ENCODE assay signal across 16 cellular contexts in the genomic region with DNA sequence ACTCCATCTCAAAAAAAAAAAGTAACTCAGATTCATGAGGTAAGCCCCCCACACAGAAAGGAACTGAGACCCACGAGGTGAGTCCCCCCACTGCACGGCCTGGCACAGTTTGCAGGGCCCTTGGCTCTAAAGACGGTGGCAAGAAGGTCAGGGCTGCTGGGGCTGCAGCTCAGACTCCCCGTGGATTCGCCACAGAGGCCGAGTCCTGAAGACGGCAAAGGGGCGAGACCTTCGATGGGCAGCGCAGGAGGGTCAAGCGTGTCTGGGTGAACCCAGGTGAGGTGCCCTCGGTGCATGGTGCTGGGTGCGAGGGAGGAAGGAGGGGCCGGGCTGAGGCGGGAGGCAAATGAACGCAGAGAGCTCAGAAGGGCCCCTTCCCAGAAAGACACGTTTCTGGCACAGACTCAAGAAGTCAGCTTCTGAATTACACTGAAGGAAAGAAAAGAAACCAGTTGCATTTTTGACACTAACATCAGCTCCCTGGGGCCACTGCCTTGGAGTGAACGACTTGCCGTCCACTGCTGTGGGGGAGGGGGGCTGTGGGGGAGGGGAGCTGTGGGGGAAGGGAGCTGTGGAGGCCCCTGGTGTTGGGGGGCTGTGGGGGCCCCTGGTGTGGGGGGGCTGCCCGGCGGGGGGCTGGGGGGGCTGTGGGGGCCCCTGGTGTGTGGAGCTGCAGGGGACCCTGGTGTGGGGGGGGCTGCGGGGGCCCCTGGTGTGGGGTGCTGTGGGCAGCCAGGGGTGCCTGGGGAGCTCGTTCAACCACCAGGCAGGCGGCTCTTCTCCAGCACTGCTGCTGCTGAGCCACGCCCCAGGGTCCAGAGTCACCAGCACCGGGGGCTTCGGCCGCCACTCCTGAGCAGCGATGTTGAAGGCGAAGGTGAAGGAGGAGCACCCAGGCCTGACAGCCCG.
"Had no signal": no experiment of that assay in that cellular context is flagged by ENCODE, and none has a peak within 500 bp of the region (broad histone marks: within the 10 kb centered on the region; RNA-seq: fewer than 3 reads in every experiment).

No MANE protein-coding gene starts in this region.

- H3K36me3 ChIP-seq: neural progenitor cell, pancreas, thoracic aorta, uterus had no signal

- H3K4me1 ChIP-seq: neural progenitor cell, pancreas, spleen, uterus had no signal

- DNase-seq: activated CD4-positive, alpha-beta T cell treated with anti-CD3 and anti-CD28 coated beads for 1 hour; activated CD4-positive, alpha-beta T cell treated with anti-CD3 and anti-CD28 coated beads, Interleukin-2, amount 50 U/mL, for 4 hours; activated naive CD4-positive, alpha-beta T cell treated with anti-CD3 and anti-CD28 coated beads, Interleukin-2, amount 50 U/mL, for 16 hours; activated T-cell treated with anti-CD3 and anti-CD28 coated beads, Interleukin-2, amount 50 U/mL, for 1 hour; esophagus squamous epithelium; foreskin melanocyte; head of caudate nucleus; immature natural killer cell; left cardiac atrium; spleen had no signal

- H3K4me3 ChIP-seq: neural progenitor cell, pancreas, spleen, thoracic aorta, uterus had no signal

- H3K9me3 ChIP-seq: esophagus squamous epithelium, pancreas, spleen, stomach, thoracic aorta, uterus had no signal

- H3K4me3 Mint-ChIP-seq: immature natural killer cell, neural progenitor cell had no signal

- H3K9me3 Mint-ChIP-seq: immature natural killer cell had no signal

- H2AFZ ChIP-seq: neural progenitor cell had no signal

- H3K27ac ChIP-seq: esophagus squamous epithelium, neural progenitor cell, pancreas, spleen, stomach, thoracic aorta, uterus had no signal

- H3K9ac ChIP-seq: neural progenitor cell had no signal

- H3K4me1 Mint-ChIP-seq: immature natural killer cell had no signal

- ATAC-seq: left cardiac atrium, pancreas had no signal

- H3K27me3 ChIP-seq: esophagus squamous epithelium, neural progenitor cell, pancreas, spleen, stomach, uterus had no signal

- FAIRE-seq: colon, pancreas had no signal

- H3K4me2 ChIP-seq: neural progenitor cell had no signal
